In the genomic region with DNA sequence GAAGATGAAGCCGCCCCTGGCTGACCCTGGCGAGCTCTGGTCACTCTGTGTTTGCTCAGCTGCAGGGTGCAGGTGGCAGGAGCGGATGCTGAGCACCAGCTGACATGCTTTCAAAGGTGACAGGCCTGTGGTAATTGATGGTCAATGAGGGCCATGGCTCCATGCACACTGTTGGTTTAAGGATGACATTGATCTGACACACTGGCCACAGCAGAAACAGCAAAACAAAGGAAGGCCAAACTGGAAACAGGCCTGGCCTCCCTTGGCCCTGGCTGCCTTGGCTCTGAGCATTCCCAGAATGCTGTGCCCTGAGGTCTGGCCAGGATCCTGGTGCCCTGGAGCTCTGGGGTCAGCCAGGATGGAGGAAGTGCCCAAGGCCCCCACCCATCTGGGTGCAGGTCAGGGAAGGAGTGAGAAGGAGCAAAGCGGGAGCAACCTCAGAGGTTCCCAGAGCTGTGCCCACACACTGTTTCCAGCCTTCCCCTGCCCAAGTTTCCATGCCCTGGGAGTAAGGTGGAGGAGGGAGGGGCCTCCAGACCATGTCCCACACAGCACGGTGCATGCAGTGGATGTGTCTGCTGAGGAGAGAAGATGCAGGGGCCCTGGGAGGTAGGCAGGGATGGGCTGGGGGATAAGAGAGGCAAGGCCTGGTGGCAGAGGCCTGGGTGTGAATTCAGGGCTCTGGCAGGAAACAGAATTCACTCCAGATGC, we compare ENCODE assay signal across 9 cellular contexts.
A peak's percentile ranks its signal among the peaks of the same experiment; 100 is the strongest.
DNase-seq lines count a peak whose midpoint lies in the region; ATAC-seq and TF ChIP-seq lines count a peak whose summit lies in the region.
"Had no signal": no experiment of that assay in that cellular context is flagged by ENCODE, and none has a peak within 500 bp of the region (broad histone marks: within the 10 kb centered on the region; RNA-seq: fewer than 3 reads in every experiment).

No MANE protein-coding gene starts in this region.

- 42 to 78% (median 63%) methylated on average over 5 of the region's 5 CpGs for WGBS in heart left ventricle, 4 donors

- no peak overlapping the region for H3K4me3 ChIP-seq in heart left ventricle

- TF ChIP-seq CTCF in heart left ventricle (IDR thresholded peaks at IDR 0.05) (no peak), GM10248 (IDR thresholded peaks at IDR 0.05; ENCODE audit: control extremely low read depth, extremely low read depth, low read depth, missing control alignments) (no peak)

- H3K27ac ChIP-seq in heart left ventricle: peak overlapping the region in 9 of 12 donors; percentile 3 to 61 (median 46)

- ATAC-seq in heart left ventricle (peak; percentile 44 to 77 (median 64)), HG03457 (IDR thresholded peaks at IDR 0.05; ENCODE audit: unreplicated experiment) (no peak), GM18858 (IDR thresholded peaks at IDR 0.05; ENCODE audit: unreplicated experiment) (no peak), GM21825 (IDR thresholded peaks at IDR 0.05; ENCODE audit: unreplicated experiment) (no peak)

- H3K27me3 ChIP-seq in heart left ventricle: no peaks in the 10 kb centered on the region

- peaks cover 0 to 25% (median 8%) of the 10 kb centered on the region in 12 donors for H3K4me1 ChIP-seq in heart left ventricle

- intact Hi-C loops in heart left ventricle (cut with DNase I): no loop called here

- H3K9me3 ChIP-seq in heart left ventricle: no peaks in the 10 kb centered on the region

- DNase-seq in DMS53 treated with DMSO at 0.1 percent for 48 hours (lab: John Stamatoyannopoulos, UW; ENCODE audit: unreplicated experiment) (peak; percentile 74), SK-N-DZ (ENCODE audit: low spot score) (peak; percentile 41), heart left ventricle (peak in 3 of 5 donors; percentile 59 to 72 (median 60)), pulmonary artery endothelial cell (ENCODE audit: low read depth, low spot score) (peak; percentile 75), GM10248 (ENCODE audit: extremely low spot score) (no peak)
- DNase-seq: activated CD4-positive, alpha-beta T cell treated with anti-CD3 and anti-CD28 coated beads, Interleukin-2, amount 10 ng/mL, durations not matched to agents 7 days and 5 days had no signal

- CTCF ChIA-PET in GM10248 (lab: Yijun Ruan, JAX): interaction anchor here (1.0 kb wide), 1 partner anchor 43 kb away, joined by 3 read pairs; no protein-coding TSS in a partner anchor

- POLR2A ChIA-PET in GM10248 (lab: Yijun Ruan, JAX): no interaction called here

- no peaks in the 10 kb centered on the region for H3K36me3 ChIP-seq in heart left ventricle

- no peak for TF ChIP-seq POLR2A in heart left ventricle (IDR thresholded peaks at IDR 0.05)

Comparison
In these comparisons a context has a peak if more than half of its experiments do, and no peak if none do; other contexts are left out.
1. ATAC-seq: peak in heart left ventricle (4 of 4); none in HG03457 (single experiment), GM18858 (single experiment) and GM21825 (single experiment).